Comparison of ENCODE assay signal across 23 cellular contexts in genomic region chr17:65459667-65460415, GRCh38.
"Had no signal": no experiment of that assay in that cellular context is flagged by ENCODE, and none has a peak within 500 bp of the region (broad histone marks: within the 10 kb centered on the region; RNA-seq: fewer than 3 reads in every experiment).

No MANE protein-coding gene starts in this region.

- H2AFZ ChIP-seq: parathyroid adenoma had no signal

- DNase-seq: activated CD4-positive, alpha-beta T cell treated with anti-CD3 and anti-CD28 coated beads, Interleukin-2, amount 10 ng/mL, durations not matched to agents 7 days and 5 days; activated CD8-positive, alpha-beta memory T cell treated with anti-CD3 and anti-CD28 coated beads, Interleukin-2, amount 50 U/mL, for 4 hours; activated naive CD4-positive, alpha-beta T cell treated with anti-CD3 and anti-CD28 coated beads for 36 hours; activated T-cell treated with anti-CD3 and anti-CD28 coated beads, Interleukin-2, amount 50 U/mL, for 4 hours; central memory CD4-positive, alpha-beta T cell; dorsolateral prefrontal cortex; foreskin fibroblast; glutamatergic neuron; hippocampal formation; naive B cell; stimulated activated CD4-positive, alpha-beta T cell treated with anti-CD3 and anti-CD28 coated beads, Interleukin-2, amount 100 ng/mL, for 48 hours; T-helper 1 cell; T-helper 9 cell had no signal

- H3K27me3 ChIP-seq: transverse colon had no signal

- H3K27ac ChIP-seq: dorsolateral prefrontal cortex, parathyroid adenoma, skin epidermis, transverse colon had no signal

- H3K9me3 Mint-ChIP-seq: activated CD4-positive, alpha-beta T cell treated with anti-CD3 and anti-CD28 coated beads, Interleukin-2, amount 10 ng/mL, durations not matched to agents 7 days and 5 days; activated naive CD4-positive, alpha-beta T cell treated with anti-CD3 and anti-CD28 coated beads for 36 hours; activated T-cell treated with anti-CD3 and anti-CD28 coated beads, Interleukin-2, amount 50 U/mL, for 4 hours; naive B cell; stimulated activated naive CD8-positive, alpha-beta T cell treated with anti-CD3 and anti-CD28 coated beads, Interleukin-15, Interleukin-2, amounts not matched to agents 100 ng/mL and 50 ng/mL, for 24 hours had no signal

- FAIRE-seq: colon, keratinocyte had no signal

- H3K9me3 ChIP-seq: mucosa of descending colon, transverse colon had no signal

- ATAC-seq: activated T-cell treated with anti-CD3 and anti-CD28 coated beads, Interleukin-2, amount 50 U/mL, for 4 hours; left lobe of liver; mucosa of descending colon had no signal

- H3K79me2 ChIP-seq: parathyroid adenoma had no signal

- H3K27ac Mint-ChIP-seq: activated CD4-positive, alpha-beta T cell treated with anti-CD3 and anti-CD28 coated beads, Interleukin-2, amount 10 ng/mL, durations not matched to agents 7 days and 5 days; activated naive CD4-positive, alpha-beta T cell treated with anti-CD3 and anti-CD28 coated beads for 36 hours; stimulated activated naive CD8-positive, alpha-beta T cell treated with anti-CD3 and anti-CD28 coated beads, Interleukin-15, Interleukin-2, amounts not matched to agents 100 ng/mL and 50 ng/mL, for 24 hours had no signal

- H3K4me3 Mint-ChIP-seq: activated CD4-positive, alpha-beta T cell treated with anti-CD3 and anti-CD28 coated beads, Interleukin-2, amount 10 ng/mL, durations not matched to agents 7 days and 5 days; activated naive CD4-positive, alpha-beta T cell treated with anti-CD3 and anti-CD28 coated beads for 36 hours; activated T-cell treated with anti-CD3 and anti-CD28 coated beads, Interleukin-2, amount 50 U/mL, for 4 hours; brain; naive B cell; stimulated activated naive CD8-positive, alpha-beta T cell treated with anti-CD3 and anti-CD28 coated beads, Interleukin-15, Interleukin-2, amounts not matched to agents 100 ng/mL and 50 ng/mL, for 24 hours had no signal

- H3K4me3 ChIP-seq: dorsolateral prefrontal cortex, lung, mucosa of descending colon, skin epidermis, transverse colon had no signal

- H3K36me3 Mint-ChIP-seq: brain, naive B cell had no signal

- H3K36me3 ChIP-seq: transverse colon had no signal

- H3K9ac ChIP-seq: parathyroid adenoma had no signal

- H3K4me1 Mint-ChIP-seq: activated CD4-positive, alpha-beta T cell treated with anti-CD3 and anti-CD28 coated beads, Interleukin-2, amount 10 ng/mL, durations not matched to agents 7 days and 5 days; naive B cell had no signal
